ENCODE assay signal across 21 cellular contexts in genomic region chr16:82855471-82855870, GRCh38.
DNase-seq lines count a peak whose midpoint lies in the region; ATAC-seq and TF ChIP-seq lines count a peak whose summit lies in the region.
"Had no signal": no experiment of that assay in that cellular context is flagged by ENCODE, and none has a peak within 500 bp of the region (broad histone marks: within the 10 kb centered on the region; RNA-seq: fewer than 3 reads in every experiment).

No MANE protein-coding gene starts in this region.

- H3K27me3 Mint-ChIP-seq in Calu3 (ENCODE audit: unreplicated experiment) = no peaks in the 10 kb centered on the region

- no peaks in the 10 kb centered on the region for H3K4me1 ChIP-seq in right atrium auricular region
- no peaks in the 10 kb centered on the region for H3K4me1 ChIP-seq in SK-N-SH (ENCODE audit: control insufficient read depth in 1 of 2, insufficient read depth in 2 of 2, low read depth in 1 of 2, low read length in 1 of 2)
- no peaks in the 10 kb centered on the region for H3K4me1 ChIP-seq in OCI-LY7 (ENCODE audit: insufficient read depth, low read length, poor library complexity, severe bottlenecking)

- WGBS in SK-N-SH (ENCODE audit: low lambda C conversion rate) = 30% methylated on average over 5 of the region's 5 CpGs

- H3K4me2 ChIP-seq in SK-N-SH (no peak overlapping the region), OCI-LY7 (ENCODE audit: low read length) (no peak overlapping the region)
- H3K4me2 ChIP-seq: GM23338 had no signal

- intact Hi-C loops in Right ventricle myocardium superior (cut with DNase I) (no loop called here), OCI-LY7 (cut with micrococcal nuclease; ENCODE audit: unreplicated experiment) (no loop called here), Calu3 (cut with micrococcal nuclease; ENCODE audit: unreplicated experiment) (no loop called here)

- H3K9me3 Mint-ChIP-seq in Calu3 (ENCODE audit: low read depth, unreplicated experiment) = peaks cover 7% of the 10 kb centered on the region
- H3K9me3 Mint-ChIP-seq: GM23338 had no signal

- no peaks in the 10 kb centered on the region for H3K36me3 Mint-ChIP-seq in Calu3 (ENCODE audit: insufficient read depth, unreplicated experiment)
- H3K36me3 Mint-ChIP-seq: CD8-positive, alpha-beta memory T cell had no signal

- no TSS peak for BruUV-seq in OCI-LY7 (replicated peaks; lab: Mats Ljungman, UMichigan)
- no TSS peak for BruUV-seq in Calu3 (replicated peaks; lab: Mats Ljungman, UMichigan)

- CTCF ChIA-PET in SK-N-SH (lab: Yijun Ruan, JAX) (no interaction called here), OCI-LY7 (lab: Charles Lee; ENCODE audit: unreplicated experiment) (no interaction called here), Calu3 (lab: Charles Lee) (no interaction called here)

- DNase-seq in Right ventricle myocardium superior (no peak), right atrium auricular region (ENCODE audit: low spot score) (no peak), SK-N-SH (no peak), fibroblast of peridontal ligament (ENCODE audit: extremely low read depth) (peak; percentile 90), OCI-LY7 (ENCODE audit: low spot score) (no peak), Calu3 (no peak), A172 (ENCODE audit: low spot score) (no peak), hippocampal formation (lab: John Stamatoyannopoulos, UW) (no peak)
- DNase-seq: C1 segment of cervical spinal cord; CD8-positive, alpha-beta memory T cell; DND-41; GDM1; HCEC 1CT; NCI-H1105 treated with DMSO at 0.1 percent for 48 hours; NCI-H1694 treated with DMSO at 0.1 percent for 48 hours; NCI-H748 treated with DMSO at 0.1 percent for 48 hours; NK-92 treated with Interleukin-12 subunit alpha and Interleukin-12 subunit beta, amount 100 ng/mL, for 24 hours; SHP77 had no signal

- H3K27ac ChIP-seq in right atrium auricular region (no peak overlapping the region), SK-N-SH (ENCODE audit: low read depth in 2 of 2, low read length in 1 of 2) (peak overlapping the region; percentile 44 to 46; a peak in 2 of 4 replicates), OCI-LY7 (ENCODE audit: low read depth, low read length, poor library complexity, severe bottlenecking) (no peak overlapping the region)
- H3K27ac ChIP-seq: 22Rv1, SK-N-MC had no signal

- H3K4me3 Mint-ChIP-seq in Calu3 (ENCODE audit: low read depth, unreplicated experiment) = no peak overlapping the region
- H3K4me3 Mint-ChIP-seq: CD8-positive, alpha-beta memory T cell; GM23338 had no signal

- H3K4me3 ChIP-seq in right atrium auricular region (no peak overlapping the region), SK-N-SH (ENCODE audit: low read depth in 2 of 2, low read length in 1 of 2) (no peak overlapping the region), OCI-LY7 (ENCODE audit: low read depth, low read length, poor library complexity, severe bottlenecking) (no peak overlapping the region)
- H3K4me3 ChIP-seq: GM23338, SK-N-MC had no signal

- TF ChIP-seq EP300 in SK-N-SH (IDR thresholded peaks at IDR 0.05; ENCODE audit: borderline replicate concordance in 1 of 2, low read depth in 1 of 2, low read length in 1 of 2) = peak in 1 of 2 experiments; percentile 64; a peak in 1 of 4 replicates

- no peak overlapping the region for H3K27ac Mint-ChIP-seq in Calu3 (ENCODE audit: unreplicated experiment)
- H3K27ac Mint-ChIP-seq: CD8-positive, alpha-beta memory T cell; GM23338 had no signal

- POLR2A ChIA-PET in SK-N-SH (lab: Yijun Ruan, JAX) = no interaction called here
- POLR2A ChIA-PET in OCI-LY7 (lab: Charles Lee) = interaction anchor here (0.7 kb wide), 1 partner anchor 109 kb away, joined by 5 read pairs; no protein-coding TSS in a partner anchor

- H3K9me3 ChIP-seq in right atrium auricular region = no peaks in the 10 kb centered on the region
- no peaks in the 10 kb centered on the region for H3K9me3 ChIP-seq in SK-N-SH
- H3K9me3 ChIP-seq in OCI-LY7 (ENCODE audit: low read length) = no peaks in the 10 kb centered on the region

- H3K79me2 ChIP-seq in SK-N-SH (ENCODE audit: insufficient read depth) (no peaks in the 10 kb centered on the region; the same call in 1 of the 2 replicates), OCI-LY7 (ENCODE audit: insufficient read depth, low read depth, low read length) (no peaks in the 10 kb centered on the region)

- no peaks in the 10 kb centered on the region for H3K9me2 ChIP-seq in SK-N-SH
- H3K9me2 ChIP-seq in OCI-LY7 (ENCODE audit: insufficient read depth, low read length) = no peaks in the 10 kb centered on the region

- TF ChIP-seq CTCF in right atrium auricular region (IDR thresholded peaks at IDR 0.05) (no peak), SK-N-SH (IDR thresholded peaks at IDR 0.05) (no peak), OCI-LY7 (conservative IDR thresholded peaks at IDR 0.05; ENCODE audit: low read length) (no peak), Calu3 (IDR thresholded peaks at IDR 0.05; ENCODE audit: unreplicated experiment) (no peak)

- H4K20me1 ChIP-seq in SK-N-SH (ENCODE audit: insufficient read depth) = no peaks in the 10 kb centered on the region
- no peaks in the 10 kb centered on the region for H4K20me1 ChIP-seq in OCI-LY7 (ENCODE audit: insufficient read depth, low read length)

- H3F3A ChIP-seq in SK-N-SH (replicated peaks; ENCODE audit: insufficient read depth) = peaks cover 9% of the 10 kb centered on the region

- H2AFZ ChIP-seq in SK-N-SH (ENCODE audit: low read depth) = no peak overlapping the region; the same call in 1 of the 2 replicates
- H2AFZ ChIP-seq in OCI-LY7 (ENCODE audit: low read length) = no peak overlapping the region
- H2AFZ ChIP-seq: GM23338 had no signal

- peak; percentile 35 for ATAC-seq in Right ventricle myocardium superior (ENCODE audit: poor library complexity)
- ATAC-seq: GM23338 had no signal

- H3K27me3 ChIP-seq in right atrium auricular region (no peaks in the 10 kb centered on the region), SK-N-SH (ENCODE audit: insufficient read depth) (no peaks in the 10 kb centered on the region)

- H3K4me1 Mint-ChIP-seq in Calu3 (ENCODE audit: low read depth, unreplicated experiment) = no peaks in the 10 kb centered on the region
- H3K4me1 Mint-ChIP-seq: CD8-positive, alpha-beta memory T cell; GM23338 had no signal

- no peak for TF ChIP-seq RAD21 in SK-N-SH (IDR thresholded peaks at IDR 0.05; ENCODE audit: low read length)

- no peak overlapping the region for H3K9ac ChIP-seq in SK-N-SH

- H3K36me3 ChIP-seq in right atrium auricular region (no peaks in the 10 kb centered on the region), SK-N-SH (replicated peaks in 1 of 2; ENCODE audit: control insufficient read depth in 1 of 2, insufficient read depth in 2 of 2, low read length in 1 of 2) (peaks cover 0 to 4% of the 10 kb centered on the region in 2 experiments), OCI-LY7 (ENCODE audit: insufficient read depth, low read length) (no peaks in the 10 kb centered on the region)

TF ChIP-seq in SK-N-SH, 30 proteins besides CTCF, POLR2A, EP300 and RAD21 (continues in another document):
- TF ChIP-seq, protein P1, sequence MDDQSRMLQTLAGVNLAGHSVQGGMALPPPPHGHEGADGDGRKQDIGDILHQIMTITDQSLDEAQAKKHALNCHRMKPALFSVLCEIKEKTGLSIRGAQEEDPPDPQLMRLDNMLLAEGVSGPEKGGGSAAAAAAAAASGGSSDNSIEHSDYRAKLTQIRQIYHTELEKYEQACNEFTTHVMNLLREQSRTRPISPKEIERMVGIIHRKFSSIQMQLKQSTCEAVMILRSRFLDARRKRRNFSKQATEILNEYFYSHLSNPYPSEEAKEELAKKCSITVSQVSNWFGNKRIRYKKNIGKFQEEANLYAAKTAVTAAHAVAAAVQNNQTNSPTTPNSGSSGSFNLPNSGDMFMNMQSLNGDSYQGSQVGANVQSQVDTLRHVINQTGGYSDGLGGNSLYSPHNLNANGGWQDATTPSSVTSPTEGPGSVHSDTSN (IDR thresholded peaks at IDR 0.05) = peak; percentile 81
- TF ChIP-seq FOXJ3 (CRISPR knock-in tag; IDR thresholded peaks at IDR 0.05) (no peak), USF2 (IDR thresholded peaks at IDR 0.05; ENCODE audit: borderline replicate concordance, low read depth, low read length) (no peak), EZH2phosphoT487 (IDR thresholded peaks at IDR 0.05; ENCODE audit: borderline replicate concordance, low read depth) (no peak), MEF2A (IDR thresholded peaks at IDR 0.05; ENCODE audit: borderline replicate concordance, low read depth) (no peak), JUND (IDR thresholded peaks at IDR 0.05) (no peak), FOXM1 (IDR thresholded peaks at IDR 0.05; ENCODE audit: low read depth) (no peak), MXI1 (IDR thresholded peaks at IDR 0.05; ENCODE audit: low read depth, low read length) (no peak), SMC3 (IDR thresholded peaks at IDR 0.05; ENCODE audit: low read depth, low read length) (no peak), POLR2AphosphoS5 (IDR thresholded peaks at IDR 0.05; ENCODE audit: low read depth, low read length) (no peak), YY1 (IDR thresholded peaks at IDR 0.05; ENCODE audit: low read depth) (no peak), IRF3 (IDR thresholded peaks at IDR 0.05; ENCODE audit: low read depth, low read length) (no peak), ELF1 (IDR thresholded peaks at IDR 0.05) (no peak), CHD2 (IDR thresholded peaks at IDR 0.05; ENCODE audit: low read length, partially characterized antibody) (no peak)
- TF ChIP-seq, protein P2, sequence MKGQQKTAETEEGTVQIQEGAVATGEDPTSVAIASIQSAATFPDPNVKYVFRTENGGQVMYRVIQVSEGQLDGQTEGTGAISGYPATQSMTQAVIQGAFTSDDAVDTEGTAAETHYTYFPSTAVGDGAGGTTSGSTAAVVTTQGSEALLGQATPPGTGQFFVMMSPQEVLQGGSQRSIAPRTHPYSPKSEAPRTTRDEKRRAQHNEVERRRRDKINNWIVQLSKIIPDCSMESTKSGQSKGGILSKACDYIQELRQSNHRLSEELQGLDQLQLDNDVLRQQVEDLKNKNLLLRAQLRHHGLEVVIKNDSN (IDR thresholded peaks at IDR 0.05; ENCODE audit: borderline replicate concordance, low read depth) = no peak

Comparison
In these comparisons a context has a peak if more than half of its experiments do, and no peak if none do; other contexts are left out.
1. H3K27ac ChIP-seq: peak in SK-N-SH (2 of 2); none in right atrium auricular region (0 of 2) and OCI-LY7 (single experiment).